ENCODE assay signal across 9 cellular contexts in genomic region chr5:171891595-171891994, GRCh38.
"Had no signal": no experiment of that assay in that cellular context is flagged by ENCODE, and none has a peak within 500 bp of the region (broad histone marks: within the 10 kb centered on the region; RNA-seq: fewer than 3 reads in every experiment).

No MANE protein-coding gene starts in this region.

- H3K9me3 Mint-ChIP-seq: HFFc6 had no signal

- H3K4me3 Mint-ChIP-seq: HFFc6 had no signal

- H3K4me1 ChIP-seq: HAP-1 had no signal

- H3K27ac ChIP-seq: HL-60 had no signal

- DNase-seq: GOT3, H7, HFFc6, IMR-90, KG1 had no signal

- FAIRE-seq: K562 had no signal

- ATAC-seq: HCT116, K562 had no signal

- H3K27ac Mint-ChIP-seq: HFFc6 had no signal

- H3K9me3 ChIP-seq: HAP-1 had no signal

- H3K4me3 ChIP-seq: HAP-1, K562 had no signal
